ENCODE assay signal across 7 cellular contexts in the genomic region with DNA sequence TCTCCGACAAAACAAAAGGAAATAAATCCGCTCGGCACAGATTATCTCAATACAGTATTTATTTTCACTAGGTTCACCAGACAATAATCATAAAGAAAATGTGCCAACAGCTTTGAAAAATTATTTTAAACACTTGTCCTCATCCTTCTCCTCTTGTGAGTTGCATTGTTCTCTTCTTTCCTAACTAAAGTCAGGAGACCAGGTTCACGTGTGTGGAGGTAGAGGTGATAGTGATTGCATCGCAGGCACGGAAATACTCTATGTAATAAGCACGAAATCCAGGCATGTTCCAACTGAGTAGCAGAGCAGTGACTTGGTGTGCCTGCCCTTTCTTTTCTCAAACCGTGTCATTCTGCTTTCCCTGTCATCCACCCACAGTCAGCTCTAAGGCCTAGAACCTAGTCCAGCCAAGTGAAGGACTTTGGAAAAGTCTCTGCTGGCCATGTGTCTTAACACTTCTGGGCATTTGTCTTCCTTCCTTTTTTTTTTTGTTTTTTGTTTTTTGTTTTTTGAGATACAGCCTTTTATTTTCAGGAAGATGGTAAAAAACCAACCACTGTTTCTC. TPM values are rescaled to one million over a fixed set of nuclear protein-coding genes. Genes with fewer than 3 reads are reported as not detected.
DNase-seq lines count a peak whose midpoint lies in the region; ATAC-seq and TF ChIP-seq lines count a peak whose summit lies in the region.

No MANE protein-coding gene starts in this region.

- H3K79me2 ChIP-seq in DND-41 (ENCODE audit: insufficient read depth, low read length) = peaks cover 40% of the 10 kb centered on the region
- H3K79me2 ChIP-seq in Karpas-422 (ENCODE audit: low read length) = peaks cover 40% of the 10 kb centered on the region
- H3K79me2 ChIP-seq in osteoblast (ENCODE audit: insufficient read depth, low read length) = peaks cover 41% of the 10 kb centered on the region

- H3K9me3 ChIP-seq in DND-41 (ENCODE audit: insufficient read depth, low read length, severe bottlenecking) = no peaks in the 10 kb centered on the region
- no peaks in the 10 kb centered on the region for H3K9me3 ChIP-seq in Karpas-422 (ENCODE audit: low read length)
- H3K9me3 ChIP-seq in colonic mucosa = no peaks in the 10 kb centered on the region
- no peaks in the 10 kb centered on the region for H3K9me3 ChIP-seq in osteoblast (ENCODE audit: low read depth, low read length)

- H3K36me3 ChIP-seq in DND-41 (ENCODE audit: insufficient read depth, low read length) (peaks cover 6% of the 10 kb centered on the region), Karpas-422 (ENCODE audit: insufficient read depth, low read length) (peaks cover 4% of the 10 kb centered on the region; the same call in 1 of the 2 replicates), colonic mucosa (no peaks in the 10 kb centered on the region), osteoblast (ENCODE audit: insufficient read depth, low read length) (no peaks in the 10 kb centered on the region)

- peak overlapping the region; percentile 62 for H2AFZ ChIP-seq in DND-41 (ENCODE audit: low read depth, low read length)
- peak overlapping the region; percentile 75 for H2AFZ ChIP-seq in Karpas-422 (ENCODE audit: low read length)
- H2AFZ ChIP-seq in osteoblast (ENCODE audit: low read length) = peak overlapping the region; percentile 73

- H3K4me2 ChIP-seq in DND-41 (ENCODE audit: insufficient read depth, low read length) (peak overlapping the region; percentile 55), Karpas-422 (ENCODE audit: low read depth, low read length, poor library complexity, severe bottlenecking) (peak overlapping the region; percentile 37), osteoblast (ENCODE audit: insufficient read depth, low read length) (peak overlapping the region; percentile 76)

- H3K27ac ChIP-seq in DND-41 (ENCODE audit: low read length) (0 out of 2 replicates have a peak overlapping the region, but pooled peaks have one; percentile 6), Karpas-422 (ENCODE audit: low read length) (no peak overlapping the region), colonic mucosa (no peak overlapping the region), osteoblast (ENCODE audit: low read depth, low read length) (no peak overlapping the region)

- H3K27me3 ChIP-seq in DND-41 (ENCODE audit: insufficient read depth, low read length, poor library complexity) (no peaks in the 10 kb centered on the region), Karpas-422 (ENCODE audit: low read length) (no peaks in the 10 kb centered on the region), colonic mucosa (no peaks in the 10 kb centered on the region), osteoblast (ENCODE audit: insufficient read depth, low read length) (no peaks in the 10 kb centered on the region)

- H3K4me1 ChIP-seq in DND-41 (ENCODE audit: insufficient read depth, low read length) (peaks cover 43% of the 10 kb centered on the region), Karpas-422 (ENCODE audit: low read length) (peaks cover 37% of the 10 kb centered on the region), colonic mucosa (peaks cover 3% of the 10 kb centered on the region), osteoblast (ENCODE audit: insufficient read depth, low read length) (peaks cover 16% of the 10 kb centered on the region)

- DNase-seq in DND-41 (no peak), Karpas-422 (no peak), colonic mucosa (peak; percentile 22), osteoblast (ENCODE audit: insufficient read length, low spot score, missing footprints) (no peak), NCI-H2227 treated with DMSO at 0.1 percent for 48 hours (lab: John Stamatoyannopoulos, UW) (no peak), middle frontal gyrus (ENCODE audit: extremely low spot score, low spot score) (no peak)

- TF ChIP-seq CTCF in DND-41 (IDR thresholded peaks at IDR 0.05; ENCODE audit: borderline replicate concordance, extremely low read depth, low read length, poor library complexity, severe bottlenecking) = no peak
- TF ChIP-seq CTCF in colonic mucosa (IDR thresholded peaks at IDR 0.05) = no peak
- TF ChIP-seq CTCF in osteoblast (IDR thresholded peaks at IDR 0.05; ENCODE audit: extremely low read depth, low read depth, low read length) = no peak

- H3K9ac ChIP-seq in DND-41 (ENCODE audit: low read depth, low read length) = 0 out of 2 replicates have a peak overlapping the region, but pooled peaks have one; percentile 3
- H3K9ac ChIP-seq in Karpas-422 (ENCODE audit: low read length) = no peak overlapping the region
- H3K9ac ChIP-seq in colonic mucosa (ENCODE audit: low read depth in 2 of 2, low read length in 2 of 2) = no peak overlapping the region

- intact Hi-C loops in colonic mucosa (cut with DNase I) = no loop called here

- peak overlapping the region in 1 of 2 experiments; percentile 96; a peak in 2 of 4 replicates for H3K4me3 ChIP-seq in DND-41 (ENCODE audit: low read depth in 1 of 2, low read length in 2 of 2)
- peak overlapping the region; percentile 26 for H3K4me3 ChIP-seq in Karpas-422 (ENCODE audit: low read length)
- H3K4me3 ChIP-seq in colonic mucosa = no peak overlapping the region
- no peak overlapping the region for H3K4me3 ChIP-seq in osteoblast (ENCODE audit: insufficient read depth, low read length)

- H4K20me1 ChIP-seq in DND-41 (ENCODE audit: insufficient read depth, low read length) = peaks cover 14% of the 10 kb centered on the region
- peaks cover 13% of the 10 kb centered on the region; the same call in 1 of the 2 replicates for H4K20me1 ChIP-seq in Karpas-422 (ENCODE audit: insufficient read depth, low read depth, low read length)
- peaks cover 9% of the 10 kb centered on the region for H4K20me1 ChIP-seq in osteoblast (ENCODE audit: insufficient read depth, low read length)

- H3K9me2 ChIP-seq in Karpas-422 (replicated peaks; ENCODE audit: insufficient read depth, low read length) = no peaks in the 10 kb centered on the region; the same call in 1 of the 2 replicates

- ATAC-seq in DND-41 (ENCODE audit: insufficient read depth, low read depth) (no peak), HG02571 (IDR thresholded peaks at IDR 0.05; ENCODE audit: unreplicated experiment) (no peak)

RNA-seq across cellular contexts. Expression of a gene that starts 0.9 kb away (rescaled TPM):
- 75.7 and 116 TPM in 2 replicates for total RNA-seq in Karpas-422 (2014; rRNA removed; shearing (Covaris generic); ENCODE audit: low replicate concordance)
- total RNA-seq in colonic mucosa = 100 to 1,000 TPM in 1 of 2 donors, 10 to 100 TPM in 1; 91.2 to 121 TPM
- 132 and 151 TPM in 2 replicates for total RNA-seq in osteoblast
